Comparison of ENCODE assay signal across 1 cellular context in the genomic region with DNA sequence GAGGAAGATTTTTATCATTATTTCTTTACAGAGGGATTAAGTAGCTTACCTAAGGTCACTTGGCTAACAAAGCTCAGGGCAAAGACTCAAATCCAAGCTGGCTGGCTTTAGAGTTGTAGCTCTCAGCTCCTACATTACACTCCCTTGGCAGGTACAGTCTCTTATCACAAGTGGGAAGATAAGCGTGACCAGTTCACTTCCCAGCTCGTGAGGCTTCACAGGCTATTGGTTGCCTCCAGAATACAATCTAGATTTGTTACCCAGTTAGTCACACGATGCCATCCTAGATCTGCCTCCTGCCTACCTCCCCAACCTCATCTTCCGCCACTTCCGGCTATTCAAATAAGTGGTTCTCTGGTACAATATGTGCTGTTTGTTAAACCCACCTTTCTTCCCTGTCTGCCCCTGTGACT.
TF ChIP-seq lines count a peak whose summit lies in the region.

No MANE protein-coding gene starts in this region.

TF ChIP-seq in GM12878, 131 proteins besides CTCF, POLR2A, EP300 and RAD21 (continued from another document):
- TF ChIP-seq, protein P1, sequence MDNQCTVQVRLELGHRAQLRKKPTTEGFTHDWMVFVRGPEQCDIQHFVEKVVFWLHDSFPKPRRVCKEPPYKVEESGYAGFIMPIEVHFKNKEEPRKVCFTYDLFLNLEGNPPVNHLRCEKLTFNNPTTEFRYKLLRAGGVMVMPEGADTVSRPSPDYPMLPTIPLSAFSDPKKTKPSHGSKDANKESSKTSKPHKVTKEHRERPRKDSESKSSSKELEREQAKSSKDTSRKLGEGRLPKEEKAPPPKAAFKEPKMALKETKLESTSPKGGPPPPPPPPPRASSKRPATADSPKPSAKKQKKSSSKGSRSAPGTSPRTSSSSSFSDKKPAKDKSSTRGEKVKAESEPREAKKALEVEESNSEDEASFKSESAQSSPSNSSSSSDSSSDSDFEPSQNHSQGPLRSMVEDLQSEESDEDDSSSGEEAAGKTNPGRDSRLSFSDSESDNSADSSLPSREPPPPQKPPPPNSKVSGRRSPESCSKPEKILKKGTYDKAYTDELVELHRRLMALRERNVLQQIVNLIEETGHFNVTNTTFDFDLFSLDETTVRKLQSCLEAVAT (IDR thresholded peaks at IDR 0.05): peak; percentile 43; the same call in 1 of the 2 replicates
- TF ChIP-seq IKZF2 (IDR thresholded peaks at IDR 0.05) (peak in 1 of 2 experiments; percentile 18; a peak in 2 of 4 replicates), DPF2 (IDR thresholded peaks at IDR 0.05) (peak; percentile 21; the same call in 1 of the 2 replicates), CHD4 (IDR thresholded peaks at IDR 0.05) (no peak), TCF7 (IDR thresholded peaks at IDR 0.05; ENCODE audit: borderline replicate concordance) (no peak), BHLHE40 (IDR thresholded peaks at IDR 0.05; ENCODE audit: borderline replicate concordance in 1 of 2, low read depth in 2 of 2, low read length in 1 of 2) (peak; percentile 71 to 82; a peak in 3 of 4 replicates), RUNX3 (IDR thresholded peaks at IDR 0.05; ENCODE audit: low read length) (peak; percentile 24; the same call in 1 of the 2 replicates), ZNF687 (IDR thresholded peaks at IDR 0.05) (no peak), CHD1 (IDR thresholded peaks at IDR 0.05; ENCODE audit: low read depth, low read length) (no peak), PML (IDR thresholded peaks at IDR 0.05; ENCODE audit: low read length) (no peak), STAT1 (conservative IDR thresholded peaks at IDR 0.05) (no peak)
